Comparison of ENCODE assay signal across 8 cellular contexts in the genomic region with DNA sequence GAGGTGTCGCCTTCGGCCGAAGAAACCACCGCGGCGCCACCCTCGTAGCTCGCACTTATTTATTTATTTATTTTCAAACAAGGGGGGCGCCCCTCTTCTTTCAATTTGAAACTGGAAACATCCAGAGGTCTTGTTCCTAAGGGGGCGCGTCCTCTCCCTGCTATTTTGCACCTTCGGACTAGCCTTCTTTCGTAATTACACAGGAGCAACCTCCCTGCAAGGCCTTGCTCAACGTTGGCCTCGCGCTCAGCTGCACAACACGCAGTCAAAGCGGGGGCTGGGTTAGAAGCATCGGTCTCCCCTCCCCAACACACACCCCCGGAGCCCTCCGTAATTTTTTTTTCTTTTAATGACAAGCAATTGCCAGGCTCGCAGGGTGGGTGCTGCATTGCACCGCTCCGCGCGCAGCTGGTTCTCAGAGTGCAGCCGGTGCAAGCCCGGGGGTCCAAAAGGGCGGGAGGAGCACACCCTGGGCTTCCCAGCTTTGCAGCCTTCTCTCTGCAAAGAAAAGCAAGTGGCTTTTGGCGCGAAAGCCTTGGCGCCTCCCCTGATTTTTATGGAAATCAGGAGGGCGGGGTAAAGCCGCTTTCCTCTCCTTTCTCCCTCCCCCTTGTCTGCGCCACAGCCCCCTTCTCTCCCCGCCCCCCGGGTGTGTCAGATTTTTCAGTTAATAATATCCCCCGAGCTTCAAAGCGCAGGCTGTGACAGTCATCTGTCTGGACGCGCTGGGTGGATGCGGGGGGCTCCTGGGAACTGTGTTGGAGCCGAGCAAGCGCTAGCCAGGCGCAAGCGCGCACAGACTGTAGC. TPM values are rescaled to one million over a fixed set of nuclear protein-coding genes. Genes with fewer than 3 reads are reported as not detected.
DNase-seq lines count a peak whose midpoint lies in the region; ATAC-seq and TF ChIP-seq lines count a peak whose summit lies in the region.

Gene MYCN, plus strand, starts transcription at position 697 of the 807 bp plus-strand sequence. CDS start 1,515 bp downstream, outside the sequence.

- peaks cover 26% of the 10 kb centered on the region for H3K4me1 ChIP-seq in CD4-positive, CD25-positive, alpha-beta regulatory T cell (ENCODE audit: control insufficient read depth, insufficient read depth, low read length, poor library complexity, severe bottlenecking)
- peaks cover 32 to 55% (median 50%) of the 10 kb centered on the region in 4 donors for H3K4me1 ChIP-seq in stomach

- H3K9me3 ChIP-seq in CD4-positive, CD25-positive, alpha-beta regulatory T cell (ENCODE audit: control insufficient read depth in 2 of 2, low read length in 2 of 2) = no peaks in the 10 kb centered on the region
- H3K9me3 ChIP-seq in stomach = no peaks in the 10 kb centered on the region

- peak within 1 kb of the TSS; percentile 26 for H3K4me3 ChIP-seq in CD4-positive, CD25-positive, alpha-beta regulatory T cell (ENCODE audit: low read depth, low read length)
- peak within 1 kb of the TSS; percentile 47 for H3K4me3 ChIP-seq in epithelial cell of proximal tubule (ENCODE audit: low read depth, low read length)
- H3K4me3 ChIP-seq in stomach = peak within 1 kb of the TSS; percentile 53 to 70 (median 58)

- H3K9me3 Mint-ChIP-seq in CD4-positive, CD25-positive, alpha-beta regulatory T cell = peaks cover 0 to 2% (median 0%) of the 10 kb centered on the region in 7 donors
- H3K9me3 Mint-ChIP-seq in activated CD4-positive, alpha-beta memory T cell treated with anti-CD3 and anti-CD28 coated beads for 36 hours = no peaks in the 10 kb centered on the region

- no peaks in the 10 kb centered on the region for H3K36me3 Mint-ChIP-seq in CD4-positive, CD25-positive, alpha-beta regulatory T cell
- no peaks in the 10 kb centered on the region for H3K36me3 Mint-ChIP-seq in activated CD4-positive, alpha-beta memory T cell treated with anti-CD3 and anti-CD28 coated beads for 36 hours

- TF ChIP-seq CTCF in epithelial cell of proximal tubule (conservative IDR thresholded peaks at IDR 0.05; ENCODE audit: low read depth, low read length) (peak; percentile 68), stomach (IDR thresholded peaks at IDR 0.05) (peak in 2 of 7 experiments; percentile 61 to 79)

- CTCF ChIA-PET in activated CD4-positive, alpha-beta memory T cell treated with anti-CD3 and anti-CD28 coated beads for 36 hours (lab: Charles Lee) = interaction anchor here (0.7 to 3.7 kb wide), 22 partner anchors 9 to 682 kb away, joined by 3 to 39 read pairs (median 4); no protein-coding TSS in a partner anchor

- H3K27ac Mint-ChIP-seq in CD4-positive, CD25-positive, alpha-beta regulatory T cell = peak within 1 kb of the TSS in 1 of 3 donors; percentile 14
- H3K27ac Mint-ChIP-seq in activated CD4-positive, alpha-beta memory T cell treated with anti-CD3 and anti-CD28 coated beads for 36 hours = no peak within 1 kb of the TSS

- peaks cover 0 to 35% (median 11%) of the 10 kb centered on the region in 4 donors for H3K4me1 Mint-ChIP-seq in CD4-positive, CD25-positive, alpha-beta regulatory T cell
- peaks cover 20% of the 10 kb centered on the region for H3K4me1 Mint-ChIP-seq in activated CD4-positive, alpha-beta memory T cell treated with anti-CD3 and anti-CD28 coated beads for 36 hours (ENCODE audit: low read depth)

- H3K27me3 Mint-ChIP-seq in CD4-positive, CD25-positive, alpha-beta regulatory T cell = peaks cover 64% of the 10 kb centered on the region
- peaks cover 41% of the 10 kb centered on the region for H3K27me3 Mint-ChIP-seq in activated CD4-positive, alpha-beta memory T cell treated with anti-CD3 and anti-CD28 coated beads for 36 hours

- intact Hi-C loops in activated CD4-positive, alpha-beta memory T cell treated with anti-CD3 and anti-CD28 coated beads for 36 hours (cut with micrococcal nuclease) = loop anchor here (2.0 to 10.0 kb wide), 6 partner anchors 29 to 567 kb away; no protein-coding TSS in a partner anchor
- intact Hi-C loops in stomach (cut with DNase I; ENCODE audit: low total_unique reads) = loop anchor here (10.0 kb wide), 2 partner anchors 345 to 565 kb away; no protein-coding TSS in a partner anchor

- peaks cover 18% of the 10 kb centered on the region for H3K27me3 ChIP-seq in CD4-positive, CD25-positive, alpha-beta regulatory T cell (ENCODE audit: control insufficient read depth, insufficient read depth, low read length)
- peaks cover 0 to 58% (median 28%) of the 10 kb centered on the region in 3 donors for H3K27me3 ChIP-seq in stomach

- no peak for TF ChIP-seq EP300 in stomach (IDR thresholded peaks at IDR 0.05)

- ATAC-seq in CD4-positive, CD25-positive, alpha-beta regulatory T cell (ENCODE audit: low read depth in 2 of 2) = no peak
- ATAC-seq in GM21528 (IDR thresholded peaks at IDR 0.05; ENCODE audit: low FRiP score, unreplicated experiment) = peak; percentile 23

- peak; percentile 9 to 68 (median 48) for DNase-seq in CD4-positive, CD25-positive, alpha-beta regulatory T cell
- peak; percentile 93 for DNase-seq in NCI-H187 treated with DMSO at 0.1 percent for 48 hours (lab: John Stamatoyannopoulos, UW)
- DNase-seq in activated CD4-positive, alpha-beta memory T cell treated with anti-CD3 and anti-CD28 coated beads for 36 hours = peak; percentile 61
- DNase-seq in epithelial cell of proximal tubule (ENCODE audit: low read depth) = no peak
- peak; percentile 78 for DNase-seq in midbrain (lab: John Stamatoyannopoulos, UW)
- peak; percentile 69 for DNase-seq in stomach
- no peak for DNase-seq in cortex of kidney (lab: John Stamatoyannopoulos, UW)

- TF ChIP-seq POLR2A in stomach (IDR thresholded peaks at IDR 0.05) = no peak

- H3K36me3 ChIP-seq in CD4-positive, CD25-positive, alpha-beta regulatory T cell (ENCODE audit: control insufficient read depth, insufficient read depth, low read length) = no peaks in the 10 kb centered on the region
- no peaks in the 10 kb centered on the region for H3K36me3 ChIP-seq in stomach

- H3K4me3 Mint-ChIP-seq in CD4-positive, CD25-positive, alpha-beta regulatory T cell = peak within 1 kb of the TSS; percentile 82 to 90 (median 86)
- H3K4me3 Mint-ChIP-seq in activated CD4-positive, alpha-beta memory T cell treated with anti-CD3 and anti-CD28 coated beads for 36 hours = peak within 1 kb of the TSS; percentile 33

- H3K27ac ChIP-seq in CD4-positive, CD25-positive, alpha-beta regulatory T cell (ENCODE audit: insufficient read depth, low read length, poor library complexity, severe bottlenecking) = no peak within 1 kb of the TSS
- H3K27ac ChIP-seq in stomach = peak within 1 kb of the TSS; percentile 32 to 76 (median 57)

- WGBS in stomach, 5 donors = 1 to 2% (median 1%) methylated on average over 46 to 47 of the region's 47 CpGs

- POLR2A ChIA-PET in activated CD4-positive, alpha-beta memory T cell treated with anti-CD3 and anti-CD28 coated beads for 36 hours (lab: Charles Lee) = no interaction called here

RNA-seq across cellular contexts. Expression of gene MYCN, which starts in this region (rescaled TPM):
- 2.2 TPM for total RNA-seq in CD4-positive, CD25-positive, alpha-beta regulatory T cell
- under 1 TPM in 2 of 4 donors, not detected in 2; 0.08 to 0.09 TPM for polyA plus RNA-seq in CD4-positive, CD25-positive, alpha-beta regulatory T cell
- total RNA-seq in activated CD4-positive, alpha-beta memory T cell treated with anti-CD3 and anti-CD28 coated beads for 36 hours = under 1 TPM; 0.17 to 0.38 TPM
- total RNA-seq in epithelial cell of proximal tubule = 0.51 and 3.0 TPM in 2 replicates
- total RNA-seq in stomach = 1 to 10 TPM in 4 of 5 donors, not detected in 1; 2.3 to 9.6 (median 5.6) TPM
- polyA plus RNA-seq in stomach = 1 to 10 TPM in 2 of 3 donors, under 1 TPM in 1; 0.90 to 1.7 (median 1.5) TPM

Comparison
In these comparisons a context has a peak if more than half of its experiments do, and no peak if none do; other contexts are left out.
1. Peak in DNase-seq in activated CD4-positive, alpha-beta memory T cell treated with anti-CD3 and anti-CD28 coated beads for 36 hours; RNA of the gene not detected or under 1 TPM.
2. DNase-seq: peak in CD4-positive, CD25-positive, alpha-beta regulatory T cell (3 of 3), NCI-H187 treated with DMSO at 0.1 percent for 48 hours (single experiment), midbrain (single experiment) and stomach (single experiment); none in epithelial cell of proximal tubule (single experiment) and cortex of kidney (single experiment).
3. Peak in every context shown above with its lines, with median percentiles within 50 percentile points of each other: H3K4me3 ChIP-seq.